1 cellular context compared by ENCODE assay signal in the genomic region with DNA sequence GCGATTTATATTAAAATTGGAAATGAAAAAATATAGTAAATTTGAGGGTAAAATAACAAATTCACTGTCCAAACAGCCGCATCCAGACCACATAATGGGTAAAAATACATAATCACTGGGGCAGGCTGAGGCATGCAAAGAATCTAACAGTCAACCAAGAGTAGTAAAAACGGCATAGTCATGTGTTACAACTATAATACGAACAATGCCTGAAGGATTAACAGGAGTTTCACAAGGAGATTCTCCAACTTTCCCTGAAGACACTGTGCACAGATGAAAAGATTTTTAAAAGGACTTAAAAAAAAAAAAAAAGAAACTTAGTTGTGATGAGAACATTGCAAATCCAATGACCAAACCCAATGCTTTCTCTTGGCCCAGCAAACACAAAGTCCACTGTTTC.
TF ChIP-seq lines count a peak whose summit lies in the region.

No MANE protein-coding gene starts in this region.

TF ChIP-seq in GM23338, 12 proteins besides CTCF, POLR2A, EP300 and RAD21 (continued from another document):
- TF ChIP-seq CREB1 (CRISPR knock-in tag; IDR thresholded peaks at IDR 0.05; ENCODE audit: low read depth) (no peak), NANOG (IDR thresholded peaks at IDR 0.05; ENCODE audit: borderline replicate concordance) (no peak)
TF ChIP-seq in GM23338: peak in this region for 0.
